ENCODE assay signal across 8 cellular contexts in the genomic region with DNA sequence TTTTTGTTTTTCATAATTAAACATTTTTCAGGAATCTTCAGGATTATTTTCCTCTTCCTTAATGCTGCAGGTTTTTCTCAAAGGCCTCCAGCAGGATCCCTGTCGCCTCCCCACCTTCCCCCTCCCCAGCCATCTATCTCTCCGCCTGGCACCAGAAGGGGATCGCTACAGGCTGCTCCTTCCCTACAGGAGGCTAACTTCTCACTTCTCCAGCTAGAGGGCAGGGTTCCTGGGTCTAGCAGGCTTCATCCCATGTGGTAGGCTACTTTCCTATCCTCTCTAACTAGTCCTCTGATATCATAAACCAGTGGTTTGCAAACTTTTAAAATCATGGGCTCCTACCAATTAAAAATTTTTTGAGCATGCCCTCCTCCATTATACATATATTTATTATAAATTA.
DNase-seq lines count a peak whose midpoint lies in the region; ATAC-seq and TF ChIP-seq lines count a peak whose summit lies in the region.

No MANE protein-coding gene starts in this region.

- H3K9me3 ChIP-seq in right atrium auricular region (no peaks in the 10 kb centered on the region), colonic mucosa (no peaks in the 10 kb centered on the region)

- H3K27ac ChIP-seq in right atrium auricular region (no peak overlapping the region), colonic mucosa (no peak overlapping the region)

- no peaks in the 10 kb centered on the region for H3K36me3 ChIP-seq in right atrium auricular region
- H3K36me3 ChIP-seq in colonic mucosa = no peaks in the 10 kb centered on the region

- H3K4me1 ChIP-seq in right atrium auricular region (peaks cover 0 to 23% of the 10 kb centered on the region in 2 donors), colonic mucosa (no peaks in the 10 kb centered on the region)

- H3K4me3 ChIP-seq in right atrium auricular region (no peak overlapping the region), choroid plexus epithelial cell (ENCODE audit: low read depth, low read length) (no peak overlapping the region), colonic mucosa (no peak overlapping the region)

- DNase-seq in Right ventricle myocardium superior (peak; percentile 10), right atrium auricular region (ENCODE audit: low spot score) (no peak), NCI-H526 (lab: John Stamatoyannopoulos, UW) (peak; percentile 68 to 87), choroid plexus epithelial cell (ENCODE audit: low read depth) (peak; percentile 68), sciatic nerve (ENCODE audit: low spot score) (peak; percentile 30), colonic mucosa (no peak)

- H3K9ac ChIP-seq in colonic mucosa (ENCODE audit: low read depth in 2 of 2, low read length in 2 of 2) = no peak overlapping the region

- TF ChIP-seq CTCF in right atrium auricular region (IDR thresholded peaks at IDR 0.05) (peak in 1 of 2 donors; percentile 50), choroid plexus epithelial cell (conservative IDR thresholded peaks at IDR 0.05; ENCODE audit: low read depth, low read length) (peak; percentile 81), colonic mucosa (IDR thresholded peaks at IDR 0.05) (no peak)

- ATAC-seq in Right ventricle myocardium superior (ENCODE audit: poor library complexity) (no peak), sciatic nerve (no peak), GM21737 (IDR thresholded peaks at IDR 0.05; ENCODE audit: unreplicated experiment) (no peak), GM21526 (IDR thresholded peaks at IDR 0.05; ENCODE audit: low FRiP score, unreplicated experiment) (no peak)

- intact Hi-C loops in Right ventricle myocardium superior (cut with DNase I) (loop anchor here (10.0 kb wide), 1 partner anchor 201 kb away; a partner anchor contains a TSS), sciatic nerve (cut with DNase I) (no loop called here), colonic mucosa (cut with DNase I) (loop anchor here (10.0 kb wide), 1 partner anchor 201 kb away; a partner anchor contains a TSS)

- H3K27me3 ChIP-seq in right atrium auricular region (no peaks in the 10 kb centered on the region), colonic mucosa (peaks cover 9% of the 10 kb centered on the region)

Comparison
In these comparisons a context has a peak if more than half of its experiments do, and no peak if none do; other contexts are left out.
1. DNase-seq: peak in Right ventricle myocardium superior (single experiment), NCI-H526 (2 of 2), choroid plexus epithelial cell (single experiment) and sciatic nerve (single experiment); none in right atrium auricular region (single experiment) and colonic mucosa (single experiment).